In genomic region chr7:158618745-158619140, GRCh38 we compare ENCODE assay signal across 30 cellular contexts.
"Had no signal": no experiment of that assay in that cellular context is flagged by ENCODE, and none has a peak within 500 bp of the region (broad histone marks: within the 10 kb centered on the region; RNA-seq: fewer than 3 reads in every experiment).

No MANE protein-coding gene starts in this region.

- H3K36me3 ChIP-seq: colonic mucosa, Peyer's patch had no signal

- H3K27me3 Mint-ChIP-seq: activated B cell treated with CpG ODN at 0.5 μM for 24 hours; activated CD8-positive, alpha-beta T cell treated with anti-CD3 and anti-CD28 coated beads for 36 hours; activated naive CD4-positive, alpha-beta T cell treated with anti-CD3 and anti-CD28 coated beads, Interleukin-2, amount 50 U/mL, for 24 hours; activated naive CD8-positive, alpha-beta T cell treated with anti-CD3 and anti-CD28 coated beads, Interleukin-2, amount 10 ng/mL, durations not matched to agents 7 days and 5 days; activated T-cell treated with anti-CD3 and anti-CD28 coated beads, Interleukin-2, amount 50 U/mL, for 24 hours; brain; central memory CD8-positive, alpha-beta T cell had no signal

- H3K4me1 ChIP-seq: colonic mucosa, Peyer's patch had no signal

- H3K27ac ChIP-seq: colonic mucosa, Peyer's patch had no signal

- H3K27me3 ChIP-seq: colonic mucosa, Peyer's patch had no signal

- H3K4me3 ChIP-seq: colonic mucosa, Peyer's patch had no signal

- DNase-seq: activated B cell treated with CpG ODN at 0.5 μM for 24 hours; activated CD4-positive, alpha-beta T cell treated with anti-CD3 and anti-CD28 coated beads for 4 hours; activated CD4-positive, alpha-beta T cell treated with anti-CD3 and anti-CD28 coated beads, Interleukin-2, amount 50 U/mL, for 4 hours; activated CD4-positive, CD25-positive, alpha-beta regulatory T cell treated with anti-CD3 and anti-CD28 coated beads, Interleukin-2, amount 50 U/mL, for 72 hours; activated CD8-positive, alpha-beta T cell treated with anti-CD3 and anti-CD28 coated beads for 36 hours; activated gamma-delta T cell; activated naive CD4-positive, alpha-beta T cell treated with Interleukin-2 at 50 U/mL for 16 hours; activated naive CD8-positive, alpha-beta T cell treated with anti-CD3 and anti-CD28 coated beads, Interleukin-2, amount 10 ng/mL, durations not matched to agents 7 days and 5 days; activated T-cell treated with anti-CD3 and anti-CD28 coated beads, Interleukin-2, amount 50 U/mL, for 24 hours; amygdala; colonic mucosa; Karpas-422; NCI-H1105; NCI-H1436; NCI-H1694; NCI-H1930; NCI-H2081 treated with DMSO at 0.1 percent for 48 hours; NCI-H226; NCI-H446 treated with DMSO at 0.1 percent for 48 hours; NCI-H524 treated with DMSO at 0.1 percent for 48 hours; Peyer's patch; RPMI8226; SIG-M5; SW 1271; T-helper 1 cell had no signal

- H3K4me1 Mint-ChIP-seq: activated naive CD4-positive, alpha-beta T cell treated with anti-CD3 and anti-CD28 coated beads, Interleukin-2, amount 50 U/mL, for 24 hours; brain; central memory CD8-positive, alpha-beta T cell had no signal

- H3K4me3 Mint-ChIP-seq: activated B cell treated with CpG ODN at 0.5 μM for 24 hours; activated CD8-positive, alpha-beta T cell treated with anti-CD3 and anti-CD28 coated beads for 36 hours; activated naive CD4-positive, alpha-beta T cell treated with anti-CD3 and anti-CD28 coated beads, Interleukin-2, amount 50 U/mL, for 24 hours; activated naive CD8-positive, alpha-beta T cell treated with anti-CD3 and anti-CD28 coated beads, Interleukin-2, amount 10 ng/mL, durations not matched to agents 7 days and 5 days; activated T-cell treated with anti-CD3 and anti-CD28 coated beads, Interleukin-2, amount 50 U/mL, for 24 hours; brain; central memory CD8-positive, alpha-beta T cell had no signal

- H3K9me3 Mint-ChIP-seq: activated B cell treated with CpG ODN at 0.5 μM for 24 hours; activated CD8-positive, alpha-beta T cell treated with anti-CD3 and anti-CD28 coated beads for 36 hours; activated naive CD4-positive, alpha-beta T cell treated with anti-CD3 and anti-CD28 coated beads, Interleukin-2, amount 50 U/mL, for 24 hours; activated naive CD8-positive, alpha-beta T cell treated with anti-CD3 and anti-CD28 coated beads, Interleukin-2, amount 10 ng/mL, durations not matched to agents 7 days and 5 days; activated T-cell treated with anti-CD3 and anti-CD28 coated beads, Interleukin-2, amount 50 U/mL, for 24 hours; activated T-helper 2 cell treated with anti-CD3 and anti-CD28 coated beads, Interferon-gamma antibody, Interleukin-2, Interleukin-4, amounts not matched to agents 10 μg/mL and 5 μg/mL and 100 μg/mL, durations not matched to agents 14 hours and 24 hours and 36 hours; brain; central memory CD8-positive, alpha-beta T cell had no signal

- FAIRE-seq: TTC549 had no signal

- H3K27ac Mint-ChIP-seq: activated B cell treated with CpG ODN at 0.5 μM for 24 hours; activated CD8-positive, alpha-beta T cell treated with anti-CD3 and anti-CD28 coated beads for 36 hours; activated naive CD4-positive, alpha-beta T cell treated with anti-CD3 and anti-CD28 coated beads, Interleukin-2, amount 50 U/mL, for 24 hours; activated naive CD8-positive, alpha-beta T cell treated with anti-CD3 and anti-CD28 coated beads, Interleukin-2, amount 10 ng/mL, durations not matched to agents 7 days and 5 days; activated T-cell treated with anti-CD3 and anti-CD28 coated beads, Interleukin-2, amount 50 U/mL, for 24 hours; activated T-helper 2 cell treated with anti-CD3 and anti-CD28 coated beads, Interferon-gamma antibody, Interleukin-2, Interleukin-4, amounts not matched to agents 10 μg/mL and 5 μg/mL and 100 μg/mL, durations not matched to agents 14 hours and 24 hours and 36 hours; brain had no signal

- H3K9me3 ChIP-seq: colonic mucosa, Peyer's patch had no signal
